ENCODE assay signal across 5 cellular contexts in genomic region chr12:56918139-56918538, GRCh38. TPM values are rescaled to one million over a fixed set of nuclear protein-coding genes. Genes with fewer than 3 reads are reported as not detected.
"Had no signal": no experiment of that assay in that cellular context is flagged by ENCODE, and none has a peak within 500 bp of the region (broad histone marks: within the 10 kb centered on the region; RNA-seq: fewer than 3 reads in every experiment).

No MANE protein-coding gene starts in this region.

RNA-seq across cellular contexts. Expression of gene SDR9C7, which starts 16.1 kb away (rescaled TPM):
- total RNA-seq: HepG2, HT-29, HT1080, IMR-90 had no signal
- polyA plus RNA-seq: IgD-negative memory B cell, IMR-90 had no signal

RNA-seq across cellular contexts. Expression of gene RDH16, which starts 39.3 kb away (rescaled TPM):
- total RNA-seq: HT-29, HT1080, IMR-90 had no signal
- polyA plus RNA-seq: IMR-90 had no signal
